ENCODE assay signal across 21 cellular contexts in genomic region chr14:93480867-93481266, GRCh38. TPM values are rescaled to one million over a fixed set of nuclear protein-coding genes. Genes with fewer than 3 reads are reported as not detected.
DNase-seq lines count a peak whose midpoint lies in the region; ATAC-seq, FAIRE-seq and TF ChIP-seq lines count a peak whose summit lies in the region.
"Had no signal": no experiment of that assay in that cellular context is flagged by ENCODE, and none has a peak within 500 bp of the region (broad histone marks: within the 10 kb centered on the region; RNA-seq: fewer than 3 reads in every experiment).

No MANE protein-coding gene starts in this region.

- H3K23ac ChIP-seq in H1 (ENCODE audit: insufficient read length): no peak overlapping the region

- no peak overlapping the region for H2BK120ac ChIP-seq in H1 (replicated peaks; ENCODE audit: low read depth, low read length)

- in situ Hi-C loops in mammary epithelial cell (cut with MboI; ENCODE audit: low sequenced_read_pairs in 2 of 2) (no loop called here), ACHN (cut with HindIII; ENCODE audit: low pct_ligation_motif_present, low pct_unique_long_range_greater_than_20kb, low sequenced_read_pairs) (no loop called here)

- H2AFZ ChIP-seq in mammary epithelial cell (ENCODE audit: low read depth, low read length): no peak overlapping the region
- no peak overlapping the region for H2AFZ ChIP-seq in H1 (ENCODE audit: low read length)

- H2BK15ac ChIP-seq in H1 (ENCODE audit: low read length): no peak overlapping the region

- H3K23me2 ChIP-seq in H1 (ENCODE audit: low read depth, low read length): no peaks in the 10 kb centered on the region

- H3K56ac ChIP-seq in H1 (replicated peaks; ENCODE audit: insufficient read length, low read depth, low read length): no peak overlapping the region

- no peak overlapping the region for H2BK12ac ChIP-seq in H1 (ENCODE audit: low read depth, low read length)

- TSS peak; percentile 99 for BruUV-seq in mammary epithelial cell (replicated peaks; lab: Mats Ljungman, UMichigan)

- H2AK5ac ChIP-seq in H1 (ENCODE audit: low read depth, low read length): no peak overlapping the region

- no peaks in the 10 kb centered on the region for H3K36me3 ChIP-seq in mammary epithelial cell (ENCODE audit: insufficient read depth, low read length)
- H3K36me3 ChIP-seq in breast epithelium: no peaks in the 10 kb centered on the region
- H3K36me3 ChIP-seq in SK-N-MC (ENCODE audit: insufficient read depth, low read length): no peaks in the 10 kb centered on the region; the same call in 1 of the 2 replicates
- no peaks in the 10 kb centered on the region for H3K36me3 ChIP-seq in H1 (ENCODE audit: control insufficient read depth in 2 of 4, insufficient read depth in 4 of 4, low read length in 3 of 4)
- H3K36me3 ChIP-seq: BE2C, BLaER1 had no signal

- POLR2A ChIA-PET in H1 (lab: Charles Lee; ENCODE audit: partially characterized antibody): interaction anchor here (1.1 to 1.6 kb wide), 3 partner anchors 11 to 143 kb away, joined by 3 to 4 read pairs (median 4); no protein-coding TSS in a partner anchor

- no peak overlapping the region for H3K9ac ChIP-seq in mammary epithelial cell (ENCODE audit: insufficient read depth, low read length)
- H3K9ac ChIP-seq in SK-N-MC (ENCODE audit: insufficient read length): peak overlapping the region; percentile 66
- H3K9ac ChIP-seq in H1 (replicated peaks in 1 of 4; ENCODE audit: extremely low read depth in 1 of 4, low read depth in 3 of 4, low read length in 3 of 4): no peak overlapping the region
- H3K9ac ChIP-seq: BLaER1 had no signal

- no peak overlapping the region for H3K4me2 ChIP-seq in mammary epithelial cell (ENCODE audit: insufficient read depth, low read depth, low read length)
- no peak overlapping the region for H3K4me2 ChIP-seq in H1 (ENCODE audit: insufficient read depth in 1 of 2, low read depth in 2 of 2, low read length in 2 of 2)
- H3K4me2 ChIP-seq: BLaER1 had no signal

- TF ChIP-seq POLR2A in breast epithelium (IDR thresholded peaks at IDR 0.05) (no peak), H1 (IDR thresholded peaks at IDR 0.05; ENCODE audit: control extremely low read depth in 1 of 2, low read depth in 2 of 2, low read length in 2 of 2) (peak in 1 of 2 experiments; percentile 44; a peak in 1 of 3 replicates)

- no peak overlapping the region for H3K14ac ChIP-seq in H1 (ENCODE audit: insufficient read length)

- H3K27me3 ChIP-seq in mammary epithelial cell (ENCODE audit: insufficient read depth, low read length): no peaks in the 10 kb centered on the region
- H3K27me3 ChIP-seq in breast epithelium: no peaks in the 10 kb centered on the region
- no peaks in the 10 kb centered on the region for H3K27me3 ChIP-seq in H1 (replicated peaks in 1 of 4; ENCODE audit: control insufficient read depth in 3 of 4, extremely low read depth in 1 of 4, insufficient read depth in 3 of 4, low read length in 3 of 4)
- H3K27me3 ChIP-seq: BE2C, BLaER1 had no signal

- no peak overlapping the region for H4K8ac ChIP-seq in H1 (ENCODE audit: extremely low read depth, insufficient read depth, low read length)

- no peak overlapping the region for H2BK20ac ChIP-seq in H1 (ENCODE audit: low read length)

- CTCF ChIA-PET in mammary epithelial cell (lab: Charles Lee; ENCODE audit: low non-redundant PET) (no interaction called here), H1 (lab: Charles Lee; ENCODE audit: partially characterized antibody) (interaction anchor here (0.7 kb wide), 1 partner anchor 138 kb away, joined by 3 read pairs; no protein-coding TSS in a partner anchor)

- H4K20me1 ChIP-seq in mammary epithelial cell (ENCODE audit: insufficient read depth, low read length) (no peaks in the 10 kb centered on the region), H1 (replicated peaks in 1 of 2; ENCODE audit: control insufficient read depth in 1 of 2, insufficient read depth in 2 of 2, low read length in 2 of 2) (no peaks in the 10 kb centered on the region)
- H4K20me1 ChIP-seq: BLaER1 had no signal

- H4K5ac ChIP-seq in H1 (ENCODE audit: insufficient read length, low read depth, low read length): no peak overlapping the region

- ATAC-seq in GM18873 (IDR thresholded peaks at IDR 0.05; ENCODE audit: low FRiP score, unreplicated experiment): no peak

- no peak for TF ChIP-seq RAD21 in H1 (IDR thresholded peaks at IDR 0.05 in 1 of 2, conservative IDR thresholded peaks at IDR 0.05 in 1 of 2; ENCODE audit: low read depth in 2 of 2, low read length in 2 of 2)

- H3K79me2 ChIP-seq in mammary epithelial cell (ENCODE audit: insufficient read depth, low read length): no peaks in the 10 kb centered on the region
- no peaks in the 10 kb centered on the region for H3K79me2 ChIP-seq in H1 (ENCODE audit: control insufficient read depth in 1 of 2, insufficient read depth in 2 of 2, low read length in 2 of 2)

- intact Hi-C loops in mammary epithelial cell (cut with micrococcal nuclease) (no loop called here), breast epithelium (cut with DNase I; ENCODE audit: low total_unique reads) (no loop called here)

- no peak for DNase-seq in mammary epithelial cell
- no peak for DNase-seq in breast epithelium (ENCODE audit: low spot score in 2 of 2)
- DNase-seq in D721Med (ENCODE audit: insufficient read length, low spot score): no peak
- DNase-seq in SK-N-MC (ENCODE audit: low read depth, low spot score): no peak
- DNase-seq in H1 (ENCODE audit: low read depth in 1 of 2, low spot score in 2 of 2): no peak
- no peak for DNase-seq in ACHN
- no peak for DNase-seq in mucosa of gallbladder (ENCODE audit: low spot score)
- DNase-seq: 8988T; BE2C; C1 segment of cervical spinal cord; CD4-positive, alpha-beta memory T cell; CD4-positive, CD25-positive, alpha-beta regulatory T cell; CD8-positive, alpha-beta memory T cell; COR-L47; DMS79 treated with DMSO at 0.1 percent for 48 hours; GF-D8 had no signal

- H3K4ac ChIP-seq in H1 (replicated peaks; ENCODE audit: insufficient read length, low read depth, low read length): no peak overlapping the region

- no peak overlapping the region for H2BK5ac ChIP-seq in H1 (ENCODE audit: low read depth, low read length)

- H3K27ac ChIP-seq in mammary epithelial cell (ENCODE audit: insufficient read depth, low read depth, low read length) (no peak overlapping the region), breast epithelium (no peak overlapping the region), SK-N-MC (peak overlapping the region; percentile 100), H1 (ENCODE audit: low read depth, low read length) (no peak overlapping the region)
- H3K27ac ChIP-seq: BLaER1 had no signal

- no peak for TF ChIP-seq EP300 in H1 (IDR thresholded peaks at IDR 0.05; ENCODE audit: borderline replicate concordance in 1 of 2, low read depth in 2 of 2, low read length in 2 of 2)

- peak; percentile 6 for FAIRE-seq in D721Med (lab: Jason Lieb, UNC)
- no peak for FAIRE-seq in H1 (lab: Jason Lieb, UNC)
- FAIRE-seq: A204.1, G401.6, GM12891 had no signal

- H3K4me1 ChIP-seq in mammary epithelial cell (ENCODE audit: insufficient read depth, low read length) (no peaks in the 10 kb centered on the region), breast epithelium (no peaks in the 10 kb centered on the region), H1 (replicated peaks in 1 of 4; ENCODE audit: control insufficient read depth in 3 of 4, insufficient read depth in 4 of 4, low read length in 3 of 4) (peaks cover 0 to 3% (median 0%) of the 10 kb centered on the region in 4 experiments; a peak in 2 of 7 replicates)
- H3K4me1 ChIP-seq: BE2C, BLaER1 had no signal

- H3K9me3 ChIP-seq in mammary epithelial cell (replicated peaks; ENCODE audit: insufficient read depth, low read length) (no peaks in the 10 kb centered on the region), breast epithelium (no peaks in the 10 kb centered on the region), SK-N-MC (ENCODE audit: low read depth, low read length) (no peaks in the 10 kb centered on the region; the same call in 1 of the 2 replicates), H1 (ENCODE audit: insufficient read depth in 2 of 2, low read depth in 1 of 2, low read length in 1 of 2) (no peaks in the 10 kb centered on the region)
- H3K9me3 ChIP-seq: BE2C, BLaER1 had no signal

- H3K18ac ChIP-seq in H1 (ENCODE audit: extremely low read depth, low read length): no peak overlapping the region

- dilution Hi-C loops in mammary epithelial cell (cut with HindIII; ENCODE audit: low sequenced_read_pairs): no loop called here

- no peaks in the 10 kb centered on the region; the same call in 1 of the 2 replicates for H3K79me1 ChIP-seq in H1 (ENCODE audit: low read depth, low read length)

- no peak for TF ChIP-seq CTCF in mammary epithelial cell (conservative IDR thresholded peaks at IDR 0.05 in 1 of 2, IDR thresholded peaks at IDR 0.05 in 1 of 2; ENCODE audit: extremely low read depth in 1 of 2, insufficient read depth in 1 of 2, low read depth in 1 of 2, low read length in 2 of 2)
- TF ChIP-seq CTCF in breast epithelium (IDR thresholded peaks at IDR 0.05): no peak
- TF ChIP-seq CTCF in D721Med (IDR thresholded peaks at IDR 0.05; ENCODE audit: insufficient read depth, missing control alignments): no peak
- no peak for TF ChIP-seq CTCF in H1 (IDR thresholded peaks at IDR 0.05; ENCODE audit: control extremely low read depth in 1 of 3, insufficient read depth in 1 of 3, low read depth in 1 of 3, low read length in 3 of 3)

- H4K91ac ChIP-seq in H1 (replicated peaks; ENCODE audit: insufficient read length, low read length): no peak overlapping the region

- H3K4me3 ChIP-seq in mammary epithelial cell (replicated peaks in 1 of 3; ENCODE audit: insufficient read depth in 1 of 3, low read depth in 2 of 3, low read length in 3 of 3): no peak overlapping the region
- no peak overlapping the region for H3K4me3 ChIP-seq in breast epithelium
- peak overlapping the region; percentile 52; the same call in 1 of the 2 replicates for H3K4me3 ChIP-seq in SK-N-MC
- H3K4me3 ChIP-seq in H1 (ENCODE audit: extremely low read depth in 1 of 4, insufficient read depth in 2 of 4, low read depth in 3 of 4, low read length in 4 of 4): no peak overlapping the region
- H3K4me3 ChIP-seq: BLaER1 had no signal

TF ChIP-seq in H1, 55 proteins besides CTCF, POLR2A, EP300 and RAD21 (continues in another document):
- TF ChIP-seq BRCA1 (IDR thresholded peaks at IDR 0.05; ENCODE audit: low read depth, low read length) (no peak), KDM4A (IDR thresholded peaks at IDR 0.05; ENCODE audit: low read depth, low read length, severe bottlenecking) (no peak)

RNA-seq across cellular contexts. Expression of gene UNC79, which starts 50.1 kb away (rescaled TPM):
- under 1 TPM; 0.12 to 0.33 TPM for total RNA-seq in mammary epithelial cell
- 0.02 TPM for polyA plus RNA-seq in mammary epithelial cell
- polyA minus RNA-seq in mammary epithelial cell: not detected
- total RNA-seq in breast epithelium: under 1 TPM in 2 of 3 donors, not detected in 1; 0.29 to 0.32 TPM
- total RNA-seq in H1 (2021; fragmentation: NEBNext Ultra II Directional; extraction: Animal tissue kit (Norgen Biotek cat#: 25700)): 2.3 and 2.5 TPM in 2 replicates
- polyA plus RNA-seq in H1 (2011; rRNA removed): 1.5 and 1.8 TPM in 2 replicates
- polyA plus RNA-seq in H1 (2011; cell fraction: cytosol; rRNA removed): 1.6 TPM
- polyA plus RNA-seq in H1 (2011; cell fraction: nucleus; rRNA removed): 4.9 TPM
- 1.5 to 1.9 TPM (median 1.8 TPM) in 4 replicates for polyA plus RNA-seq in H1 (2012, experiment 1 of 2)
- polyA plus RNA-seq in H1 (2012, experiment 2 of 2): 0.20 TPM
- polyA plus RNA-seq in H1 (2013, experiment 1 of 2): 1.3 TPM
- polyA plus RNA-seq in H1 (2013, experiment 2 of 2): 1.1 TPM
- 4.8 and 6.3 TPM in 2 replicates for polyA minus RNA-seq in H1 (2011; rRNA and poly(A)+ RNA removed)
- polyA minus RNA-seq in H1 (2011; cell fraction: cytosol; rRNA and poly(A)+ RNA removed): 1.8 TPM
- 7.3 TPM for polyA minus RNA-seq in H1 (2011; cell fraction: nucleus; rRNA and poly(A)+ RNA removed)
- 0.37 TPM for total RNA-seq in mucosa of gallbladder
- total RNA-seq: CD4-positive, CD25-positive, alpha-beta regulatory T cell had no signal
- polyA plus RNA-seq: CD4-positive, alpha-beta memory T cell; CD4-positive, CD25-positive, alpha-beta regulatory T cell; CD8-positive, alpha-beta memory T cell had no signal
